In the genomic region with DNA sequence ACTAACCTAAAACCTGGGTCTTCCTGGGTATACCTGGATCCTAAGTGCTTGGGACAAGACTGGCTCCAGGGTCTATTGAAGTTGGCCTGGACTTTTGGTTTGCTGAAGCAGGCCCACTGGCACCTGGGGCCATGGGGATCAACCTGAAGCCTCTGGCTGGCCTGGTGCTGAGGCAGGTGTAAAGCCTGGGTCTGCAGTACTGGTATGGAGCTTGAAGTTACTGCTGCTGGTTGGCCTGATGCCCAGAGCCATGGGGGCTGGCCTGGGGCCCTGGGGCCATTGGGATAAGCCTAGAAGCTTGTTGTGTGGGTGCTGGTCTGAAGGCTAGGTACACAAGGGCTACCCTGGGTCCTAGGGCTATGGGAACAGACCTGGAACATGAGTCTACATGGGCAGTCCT, we compare ENCODE assay signal across 32 cellular contexts.
"Had no signal": no experiment of that assay in that cellular context is flagged by ENCODE, and none has a peak within 500 bp of the region (broad histone marks: within the 10 kb centered on the region; RNA-seq: fewer than 3 reads in every experiment).

No MANE protein-coding gene starts in this region.

- H3K27me3 ChIP-seq: MG63 had no signal

- H3K36me3 ChIP-seq: MG63 had no signal

- H3K9me3 ChIP-seq: MG63 had no signal

- H3K4me3 ChIP-seq: MG63 had no signal

- DNase-seq: Karpas-422, Kasumi-1, MG63, MM.1S, MV-4-11, NCI-H1048, NCI-H1092, NCI-H1092 treated with DMSO at 0.1 percent for 48 hours, NCI-H1105, NCI-H1105 treated with DMSO at 0.1 percent for 48 hours, NCI-H1417, NCI-H1417 treated with DMSO at 0.1 percent for 48 hours, NCI-H1436, NCI-H1436 treated with DMSO at 0.1 percent for 48 hours, NCI-H146, NCI-H1694, NCI-H1694 treated with DMSO at 0.1 percent for 48 hours, NCI-H187, NCI-H187 treated with DMSO at 0.1 percent for 48 hours, NCI-H1930, NCI-H2029, NCI-H2029 treated with DMSO at 0.1 percent for 48 hours, NCI-H2081, NCI-H2081 treated with DMSO at 0.1 percent for 48 hours, NCI-H2107, NCI-H2171, NCI-H2171 treated with DMSO at 0.1 percent for 48 hours, NCI-H2227 treated with DMSO at 0.1 percent for 48 hours, NCI-H226, NCI-H345, NCI-H510A, NCI-H510A treated with DMSO at 0.1 percent for 48 hours had no signal
